In genomic region chr1:67148516-67149178, GRCh38 we compare ENCODE assay signal across 10 cellular contexts. TPM values are rescaled to one million over a fixed set of nuclear protein-coding genes. Genes with fewer than 3 reads are reported as not detected.
DNase-seq lines count a peak whose midpoint lies in the region; ATAC-seq lines count a peak whose summit lies in the region.
"Had no signal": no experiment of that assay in that cellular context is flagged by ENCODE, and none has a peak within 500 bp of the region (broad histone marks: within the 10 kb centered on the region; RNA-seq: fewer than 3 reads in every experiment).

No MANE protein-coding gene starts in this region.

- intact Hi-C loops in left ventricle myocardium superior (cut with micrococcal nuclease) (loop anchor here (1.0 to 10.0 kb wide), 2 partner anchors 152 to 384 kb away; no protein-coding TSS in a partner anchor), Right ventricle myocardium inferior (cut with DNase I) (loop anchor here (1.0 to 5.0 kb wide), 3 partner anchors 96 to 381 kb away; partner anchors contain the start of gene SLC35D1)

- no peak for DNase-seq in left ventricle myocardium superior
- no peak for DNase-seq in Right ventricle myocardium inferior (ENCODE audit: missing footprints)
- no peak for DNase-seq in NK-92 treated with Interleukin-12 subunit alpha and Interleukin-12 subunit beta, amount 100 ng/mL, for 24 hours (lab: John Stamatoyannopoulos, UW)
- no peak for DNase-seq in NCI-H1048 (lab: John Stamatoyannopoulos, UW)
- DNase-seq in activated naive CD4-positive, alpha-beta T cell treated with anti-CD3 and anti-CD28 coated beads, Interleukin-2, amount 10 ng/mL, durations not matched to agents 7 days and 5 days, result no peak
- DNase-seq in dedifferentiated amniotic fluid mesenchymal stem cell (ENCODE audit: extremely low spot score), result no peak
- DNase-seq: NCI-H2081 treated with DMSO at 0.1 percent for 48 hours had no signal

- H3K27me3 Mint-ChIP-seq in activated naive CD4-positive, alpha-beta T cell treated with anti-CD3 and anti-CD28 coated beads, Interleukin-2, amount 10 ng/mL, durations not matched to agents 7 days and 5 days, result no peaks in the 10 kb centered on the region

- H3K4me1 ChIP-seq in endocrine pancreas (ENCODE audit: control insufficient read depth, insufficient read depth, low read length), result no peaks in the 10 kb centered on the region

- CTCF ChIA-PET in activated naive CD4-positive, alpha-beta T cell treated with anti-CD3 and anti-CD28 coated beads, Interleukin-2, amount 10 ng/mL, durations not matched to agents 7 days and 5 days (lab: Charles Lee), result interaction anchor here (0.7 to 14.4 kb wide), 37 partner anchors 8 to 391 kb away, joined by 3 to 317 read pairs (median 5); partner anchors contain the start of genes C1orf141 and SLC35D1

- H3K36me3 Mint-ChIP-seq in activated naive CD4-positive, alpha-beta T cell treated with anti-CD3 and anti-CD28 coated beads, Interleukin-2, amount 10 ng/mL, durations not matched to agents 7 days and 5 days, result no peaks in the 10 kb centered on the region

- no peaks in the 10 kb centered on the region for H3K36me3 ChIP-seq in endocrine pancreas (ENCODE audit: control insufficient read depth, insufficient read depth, low read length)

- H3K9me3 ChIP-seq in endocrine pancreas (ENCODE audit: control insufficient read depth, low read length), result no peaks in the 10 kb centered on the region

- H3K4me3 Mint-ChIP-seq in activated naive CD4-positive, alpha-beta T cell treated with anti-CD3 and anti-CD28 coated beads, Interleukin-2, amount 10 ng/mL, durations not matched to agents 7 days and 5 days, result no peak overlapping the region
- H3K4me3 Mint-ChIP-seq: nephron had no signal

- no peak overlapping the region for H3K27ac Mint-ChIP-seq in activated naive CD4-positive, alpha-beta T cell treated with anti-CD3 and anti-CD28 coated beads, Interleukin-2, amount 10 ng/mL, durations not matched to agents 7 days and 5 days

- H3K27me3 ChIP-seq in endocrine pancreas (ENCODE audit: control insufficient read depth, insufficient read depth, low read length), result no peaks in the 10 kb centered on the region

- peaks cover 32% of the 10 kb centered on the region for H3K4me1 Mint-ChIP-seq in activated naive CD4-positive, alpha-beta T cell treated with anti-CD3 and anti-CD28 coated beads, Interleukin-2, amount 10 ng/mL, durations not matched to agents 7 days and 5 days
- H3K4me1 Mint-ChIP-seq: nephron had no signal

- no peaks in the 10 kb centered on the region for H3K9me3 Mint-ChIP-seq in activated naive CD4-positive, alpha-beta T cell treated with anti-CD3 and anti-CD28 coated beads, Interleukin-2, amount 10 ng/mL, durations not matched to agents 7 days and 5 days
- H3K9me3 Mint-ChIP-seq: nephron had no signal

- peak overlapping the region; percentile 32 for H3K4me3 ChIP-seq in endocrine pancreas (ENCODE audit: control insufficient read depth, insufficient read depth, low read length)

- peak overlapping the region; percentile 60 for H3K9ac ChIP-seq in endocrine pancreas (ENCODE audit: control insufficient read depth, insufficient read depth, low read length)

- ATAC-seq in left ventricle myocardium superior, result peak; percentile 17
- ATAC-seq in Right ventricle myocardium inferior, result no peak
- peak; percentile 30 for ATAC-seq in HG03460 (IDR thresholded peaks at IDR 0.05; ENCODE audit: unreplicated experiment)

RNA-seq across cellular contexts. Expression of gene C1orf141, which starts 13.9 kb away (rescaled TPM):
- total RNA-seq in left ventricle myocardium superior, result not detected
- not detected for total RNA-seq in Right ventricle myocardium inferior

RNA-seq across cellular contexts. Expression of gene IL23R, which starts 17.6 kb away (rescaled TPM):
- total RNA-seq in left ventricle myocardium superior (not detected), Right ventricle myocardium inferior (not detected)
